In the genomic region with DNA sequence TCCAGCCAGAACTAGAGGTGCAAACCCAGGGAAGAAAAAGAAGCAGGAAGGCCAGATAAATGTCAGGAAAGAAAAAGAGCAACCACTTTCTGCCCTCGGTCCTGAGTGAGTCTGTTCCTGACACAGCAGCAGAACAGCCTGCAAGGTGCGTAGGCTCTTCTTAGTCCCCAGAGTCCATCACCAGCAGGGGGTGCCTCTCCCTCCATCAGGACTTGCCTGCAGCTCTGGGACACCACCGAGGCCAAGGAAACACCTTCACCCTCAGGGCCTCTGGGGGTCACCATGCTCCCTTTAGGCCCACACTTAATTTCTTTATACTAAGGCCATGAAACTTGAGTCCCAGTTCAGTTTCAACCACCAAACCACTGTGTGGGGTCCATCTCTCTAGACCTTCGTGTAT, we compare ENCODE assay signal across 9 cellular contexts. TPM values are rescaled to one million over a fixed set of nuclear protein-coding genes. Genes with fewer than 3 reads are reported as not detected.
A peak's percentile ranks its signal among the peaks of the same experiment; 100 is the strongest.
DNase-seq lines count a peak whose midpoint lies in the region; ATAC-seq and TF ChIP-seq lines count a peak whose summit lies in the region.
"Had no signal": no experiment of that assay in that cellular context is flagged by ENCODE, and none has a peak within 500 bp of the region (broad histone marks: within the 10 kb centered on the region; RNA-seq: fewer than 3 reads in every experiment).

No MANE protein-coding gene starts in this region.

- H3K4me1 ChIP-seq in breast epithelium = peaks cover 0 to 1% of the 10 kb centered on the region in 2 donors

- CTCF ChIA-PET in MCF 10A (lab: Yijun Ruan, JAX) = interaction anchor here (1.4 kb wide), 1 partner anchor 20 kb away, joined by 6 read pairs; no protein-coding TSS in a partner anchor

- peak; percentile 42 for DNase-seq in MCF 10A (ENCODE audit: unreplicated experiment)
- no peak for DNase-seq in breast epithelium (ENCODE audit: low spot score in 2 of 2)
- DNase-seq in NAMALWA (ENCODE audit: low spot score) = peak; percentile 50
- peak; percentile 43 to 57 for DNase-seq in erythroblast (lab: John Stamatoyannopoulos, UW)
- peak in 27 of 49 donors; percentile 15 to 73 (median 48) for DNase-seq in substantia nigra (lab: John Stamatoyannopoulos, UW)
- DNase-seq in NCI-H2227 (lab: John Stamatoyannopoulos, UW; ENCODE audit: unreplicated experiment) = no peak
- DNase-seq in kidney glomerular epithelial cell (lab: John Stamatoyannopoulos, UW) = no peak

- H3K4me3 Mint-ChIP-seq in MCF 10A (ENCODE audit: unreplicated experiment) = no peak overlapping the region

- ATAC-seq in GM21737 (IDR thresholded peaks at IDR 0.05; ENCODE audit: unreplicated experiment) = no peak

- intact Hi-C loops in MCF 10A (cut with micrococcal nuclease) (loop anchor here (1.0 kb wide), 1 partner anchor 114 kb away; no protein-coding TSS in a partner anchor), breast epithelium (cut with DNase I; ENCODE audit: low total_unique reads) (no loop called here)

- H3K4me1 Mint-ChIP-seq in MCF 10A (ENCODE audit: insufficient read depth, unreplicated experiment) = no peaks in the 10 kb centered on the region

- no peaks in the 10 kb centered on the region for H3K36me3 Mint-ChIP-seq in MCF 10A (ENCODE audit: insufficient read depth, unreplicated experiment)

- no TSS peak for BruUV-seq in MCF 10A (replicated peaks; lab: Mats Ljungman, UMichigan)

- TF ChIP-seq POLR2A in breast epithelium (IDR thresholded peaks at IDR 0.05) (no peak), erythroblast (IDR thresholded peaks at IDR 0.05; ENCODE audit: low read length) (no peak)

- no peak overlapping the region for H3K27ac Mint-ChIP-seq in MCF 10A (ENCODE audit: low read depth, unreplicated experiment)

- H3K9me3 ChIP-seq in breast epithelium = no peaks in the 10 kb centered on the region

- no peaks in the 10 kb centered on the region for H3K27me3 ChIP-seq in breast epithelium

- H3K9me3 Mint-ChIP-seq in MCF 10A (ENCODE audit: unreplicated experiment) = no peaks in the 10 kb centered on the region

- no peak overlapping the region for H3K4me3 ChIP-seq in breast epithelium
- H3K4me3 ChIP-seq: coronary artery had no signal

- H3K36me3 ChIP-seq in breast epithelium = no peaks in the 10 kb centered on the region

- H3K27ac ChIP-seq in breast epithelium = no peak overlapping the region
- H3K27ac ChIP-seq in substantia nigra (ENCODE audit: low read depth, low read length, poor library complexity, severe bottlenecking) = no peak overlapping the region
- H3K27ac ChIP-seq: coronary artery had no signal

- H3K27me3 Mint-ChIP-seq in MCF 10A (ENCODE audit: insufficient read depth, unreplicated experiment) = peaks cover 86% of the 10 kb centered on the region

- POLR2A ChIA-PET in MCF 10A (lab: Yijun Ruan, JAX) = no interaction called here

- TF ChIP-seq CTCF in MCF 10A (IDR thresholded peaks at IDR 0.05; ENCODE audit: unreplicated experiment) (peak; percentile 25), breast epithelium (IDR thresholded peaks at IDR 0.05) (no peak)

RNA-seq across cellular contexts. Expression of a gene that starts 43.7 kb away (rescaled TPM):
- total RNA-seq in MCF 10A (2022) (0.29 and 0.98 TPM in 2 replicates), breast epithelium (10 to 100 TPM in 2 of 3 donors, 1 to 10 TPM in 1; 1.6 to 19.5 (median 14.1) TPM)

Comparison
In these comparisons a context has a peak if more than half of its experiments do, and no peak if none do; other contexts are left out.
1. DNase-seq: peak in MCF 10A (single experiment), NAMALWA (single experiment), erythroblast (2 of 2) and substantia nigra (27 of 49); none in breast epithelium (0 of 2), NCI-H2227 (single experiment) and kidney glomerular epithelial cell (single experiment).